Comparison of ENCODE assay signal across 8 cellular contexts in the genomic region with DNA sequence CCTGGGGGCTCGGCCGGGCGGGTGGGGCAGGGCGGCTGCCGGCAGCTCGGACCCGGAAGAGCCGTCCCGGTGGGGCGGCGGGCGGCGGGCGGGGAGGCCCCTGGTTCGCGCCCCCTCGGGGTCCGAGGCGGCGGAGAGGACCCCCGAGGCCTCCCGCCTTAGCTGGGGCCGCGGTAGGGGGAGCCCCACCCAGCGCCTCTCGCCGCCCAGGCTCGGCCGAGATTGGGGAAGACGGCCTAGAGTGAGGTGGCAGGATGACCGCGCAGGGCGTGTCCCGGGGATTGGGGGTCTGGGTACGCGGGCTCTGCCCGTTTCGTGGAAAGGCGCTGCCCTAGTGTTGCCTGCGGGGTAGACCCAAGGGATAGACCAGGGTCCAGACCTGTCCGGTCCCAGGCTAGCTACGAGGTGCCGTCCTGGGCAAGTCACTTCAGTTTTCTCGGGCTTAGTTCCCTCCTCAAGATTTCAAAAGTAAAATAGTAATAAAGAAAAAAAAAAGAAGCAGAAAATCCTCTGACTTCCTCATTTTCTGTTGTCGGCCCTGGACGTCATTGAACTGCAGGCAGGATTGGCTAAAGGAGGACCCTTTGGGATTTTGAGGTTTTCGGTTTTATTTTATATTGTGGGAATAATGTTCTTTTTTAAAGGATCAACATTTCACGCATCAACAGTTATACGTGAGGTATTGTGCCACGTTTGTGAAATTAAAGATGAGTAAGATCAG. TPM values are rescaled to one million over a fixed set of nuclear protein-coding genes. Genes with fewer than 3 reads are reported as not detected.
DNase-seq lines count a peak whose midpoint lies in the region; ATAC-seq and TF ChIP-seq lines count a peak whose summit lies in the region.

No MANE protein-coding gene starts in this region.

- peak overlapping the region; percentile 6 for H3K9ac ChIP-seq in parathyroid adenoma

- DNase-seq in AML-193 (lab: John Stamatoyannopoulos, UW) (peak; percentile 51 to 73), SIG-M5 (lab: John Stamatoyannopoulos, UW) (peak; percentile 36), Right ventricle myocardium inferior (ENCODE audit: missing footprints) (peak; percentile 90)
- peak; percentile 62 for DNase-seq in activated naive CD4-positive, alpha-beta T cell treated with anti-CD3 and anti-CD28 coated beads for 36 hours

- 1% methylated on average over 50 of the region's 50 CpGs for WGBS in urinary bladder

- H3K4me2 ChIP-seq in parathyroid adenoma (ENCODE audit: low read length) = peak overlapping the region; percentile 73

- peak overlapping the region; percentile 68 for H2AFZ ChIP-seq in parathyroid adenoma

- H3K9me3 ChIP-seq in parathyroid adenoma (ENCODE audit: control insufficient read depth, low read length) = no peaks in the 10 kb centered on the region

- peak overlapping the region; percentile 69 for H3K4me3 ChIP-seq in parathyroid adenoma (ENCODE audit: low read depth, low read length)
- H3K4me3 ChIP-seq in urinary bladder (ENCODE audit: low read depth, low read length) = peak overlapping the region; percentile 83

- H3K27ac ChIP-seq in parathyroid adenoma (peak overlapping the region; percentile 81), urinary bladder (ENCODE audit: low read depth) (peak overlapping the region; percentile 99)

- peaks cover 46% of the 10 kb centered on the region for H3K4me1 Mint-ChIP-seq in activated naive CD4-positive, alpha-beta T cell treated with anti-CD3 and anti-CD28 coated beads for 36 hours (ENCODE audit: low read depth)

- peak overlapping the region; percentile 88 for H3K27ac Mint-ChIP-seq in activated naive CD4-positive, alpha-beta T cell treated with anti-CD3 and anti-CD28 coated beads for 36 hours

- TF ChIP-seq CTCF in parathyroid adenoma (IDR thresholded peaks at IDR 0.05) = no peak

- no peaks in the 10 kb centered on the region for H3K27me3 ChIP-seq in parathyroid adenoma (ENCODE audit: control insufficient read depth, insufficient read depth, low read length)

- ATAC-seq in GM19351 (IDR thresholded peaks at IDR 0.05; ENCODE audit: unreplicated experiment) (peak; percentile 49), HG03432 (IDR thresholded peaks at IDR 0.05; ENCODE audit: unreplicated experiment) (peak; percentile 58), Right ventricle myocardium inferior (peak; percentile 59)

- no peaks in the 10 kb centered on the region for H3K36me3 ChIP-seq in parathyroid adenoma (ENCODE audit: control insufficient read depth, insufficient read depth, low read length)
- no peaks in the 10 kb centered on the region for H3K36me3 ChIP-seq in urinary bladder (ENCODE audit: insufficient read depth)

- H3K4me3 Mint-ChIP-seq in activated naive CD4-positive, alpha-beta T cell treated with anti-CD3 and anti-CD28 coated beads for 36 hours = peak overlapping the region; percentile 89

- intact Hi-C loops in activated naive CD4-positive, alpha-beta T cell treated with anti-CD3 and anti-CD28 coated beads for 36 hours (cut with micrococcal nuclease) = loop anchor here (1.0 to 10.0 kb wide), 8 partner anchors 11 to 546 kb away; a partner anchor contains a TSS
- intact Hi-C loops in Right ventricle myocardium inferior (cut with DNase I) = loop anchor here (1.0 to 5.0 kb wide), 3 partner anchors 26 to 77 kb away; no protein-coding TSS in a partner anchor

- H3K9me3 Mint-ChIP-seq in activated naive CD4-positive, alpha-beta T cell treated with anti-CD3 and anti-CD28 coated beads for 36 hours = no peaks in the 10 kb centered on the region

- H3K36me3 Mint-ChIP-seq in activated naive CD4-positive, alpha-beta T cell treated with anti-CD3 and anti-CD28 coated beads for 36 hours (ENCODE audit: low read depth) = peaks cover 29% of the 10 kb centered on the region

- no peaks in the 10 kb centered on the region for H3K4me1 ChIP-seq in parathyroid adenoma
- H3K4me1 ChIP-seq in urinary bladder (ENCODE audit: insufficient read depth) = peaks cover 1% of the 10 kb centered on the region

- peaks cover 7% of the 10 kb centered on the region for H3K79me2 ChIP-seq in parathyroid adenoma

- CTCF ChIA-PET in activated naive CD4-positive, alpha-beta T cell treated with anti-CD3 and anti-CD28 coated beads for 36 hours (lab: Charles Lee) = interaction anchor here (0.6 to 2.3 kb wide), 4 partner anchors 11 to 30 kb away, joined by 3 to 6 read pairs (median 6); no protein-coding TSS in a partner anchor

- H3K27me3 Mint-ChIP-seq in activated naive CD4-positive, alpha-beta T cell treated with anti-CD3 and anti-CD28 coated beads for 36 hours (ENCODE audit: low read depth) = no peaks in the 10 kb centered on the region

RNA-seq across cellular contexts. Expression of a gene that starts 0.6 kb away (rescaled TPM):
- total RNA-seq in activated naive CD4-positive, alpha-beta T cell treated with anti-CD3 and anti-CD28 coated beads for 36 hours = 100 to 1,000 TPM; 136 to 143 TPM
- total RNA-seq in Right ventricle myocardium inferior (47.6 TPM), urinary bladder (257 TPM)
- polyA plus RNA-seq in urinary bladder = 147 TPM

RNA-seq across cellular contexts. Expression of a gene that starts 36.5 kb away (rescaled TPM):
- total RNA-seq in activated naive CD4-positive, alpha-beta T cell treated with anti-CD3 and anti-CD28 coated beads for 36 hours = under 1 TPM; 0.84 to 0.95 TPM
- 4.6 TPM for total RNA-seq in Right ventricle myocardium inferior
- 3.3 TPM for total RNA-seq in urinary bladder
- polyA plus RNA-seq in urinary bladder = 1.1 TPM

Comparison
In these comparisons a context has a peak if more than half of its experiments do, and no peak if none do; other contexts are left out.
1. Peak in every context shown above with its lines: DNase-seq, ATAC-seq, H3K4me3 ChIP-seq and H3K27ac ChIP-seq.
2. DNase-seq: peak in every context shown above with its lines; median percentile 90 in Right ventricle myocardium inferior; 62 in AML-193; 62 in activated naive CD4-positive, alpha-beta T cell treated with anti-CD3 and anti-CD28 coated beads for 36 hours; 36 in SIG-M5.